25 cellular contexts compared by ENCODE assay signal in genomic region chr3:61804782-61805181, GRCh38.
DNase-seq lines count a peak whose midpoint lies in the region; ATAC-seq and TF ChIP-seq lines count a peak whose summit lies in the region.
"Had no signal": no experiment of that assay in that cellular context is flagged by ENCODE, and none has a peak within 500 bp of the region (broad histone marks: within the 10 kb centered on the region; RNA-seq: fewer than 3 reads in every experiment).

No MANE protein-coding gene starts in this region.

- no peaks in the 10 kb centered on the region for H3K79me2 ChIP-seq in OCI-LY7 (ENCODE audit: insufficient read depth, low read depth, low read length)

- POLR2A ChIA-PET in OCI-LY7 (lab: Charles Lee) = no interaction called here

- TF ChIP-seq EP300 in sigmoid colon (IDR thresholded peaks at IDR 0.05) = no peak

- DNase-seq in stimulated activated naive CD8-positive, alpha-beta T cell treated with anti-CD3 and anti-CD28 coated beads, Interleukin-15, amount 100 ng/mL, for 72 hours = no peak
- DNase-seq in stimulated activated naive CD8-positive, alpha-beta T cell treated with anti-CD3 and anti-CD28 coated beads, Interleukin-15, Interleukin-2, amounts not matched to agents 100 U/mL and 50 U/mL, for 24 hours = no peak
- DNase-seq in dorsolateral prefrontal cortex = no peak
- no peak for DNase-seq in sigmoid colon
- DNase-seq in NCI-H510A treated with DMSO at 0.1 percent for 48 hours (lab: John Stamatoyannopoulos, UW) = no peak
- DNase-seq in activated CD8-positive, alpha-beta memory T cell treated with anti-CD3 and anti-CD28 coated beads, Interleukin-2, amount 10 ng/mL, durations not matched to agents 7 days and 5 days = no peak
- no peak for DNase-seq in OCI-LY7 (ENCODE audit: low spot score)
- DNase-seq in NK-92 treated with Interleukin-12 subunit alpha and Interleukin-12 subunit beta, amount 100 ng/mL, for 24 hours (lab: John Stamatoyannopoulos, UW) = no peak
- DNase-seq: activated CD4-positive, alpha-beta T cell treated with anti-CD3 and anti-CD28 coated beads, Interleukin-2, amount 10 ng/mL, durations not matched to agents 24 days and 14 days; Caco-2; cerebellar nuclear complex; Karpas-422; NCI-H1048; NCI-H1694 treated with DMSO at 0.1 percent for 48 hours; NCI-H2171; NCI-H524 treated with DMSO at 0.1 percent for 48 hours; Peyer's patch; posterior cingulate gyrus had no signal

- WGBS in sigmoid colon, 2 donors = 88 to 93% methylated on average over 1 of the region's 1 CpG

- intact Hi-C loops in dorsolateral prefrontal cortex (cut with DNase I) = no loop called here
- intact Hi-C loops in sigmoid colon (cut with DNase I) = loop anchor here (5.0 kb wide), 2 partner anchors 152 to 242 kb away; partner anchors contain the start of gene PTPRG
- intact Hi-C loops in OCI-LY7 (cut with micrococcal nuclease; ENCODE audit: unreplicated experiment) = no loop called here

- H3K4me3 ChIP-seq in dorsolateral prefrontal cortex (no peak overlapping the region), sigmoid colon (no peak overlapping the region), OCI-LY7 (ENCODE audit: low read depth, low read length, poor library complexity, severe bottlenecking) (no peak overlapping the region)
- H3K4me3 ChIP-seq: BLaER1 treated with 17β-estradiol and CSF1 and Interleukin-3, amounts not matched to agents 10 nM and 100 nM; hepatocyte; Peyer's patch; SJSA1 had no signal

- no peaks in the 10 kb centered on the region for H4K20me1 ChIP-seq in OCI-LY7 (ENCODE audit: insufficient read depth, low read length)

- ATAC-seq in stimulated activated naive CD8-positive, alpha-beta T cell treated with anti-CD3 and anti-CD28 coated beads, Interleukin-15, amount 100 ng/mL, for 72 hours = no peak
- no peak for ATAC-seq in stimulated activated naive CD8-positive, alpha-beta T cell treated with anti-CD3 and anti-CD28 coated beads, Interleukin-15, Interleukin-2, amounts not matched to agents 100 U/mL and 50 U/mL, for 24 hours
- no peak for ATAC-seq in activated CD8-positive, alpha-beta memory T cell treated with anti-CD3 and anti-CD28 coated beads, Interleukin-2, amount 10 ng/mL, durations not matched to agents 7 days and 5 days

- CTCF ChIA-PET in activated CD8-positive, alpha-beta memory T cell treated with anti-CD3 and anti-CD28 coated beads, Interleukin-2, amount 10 ng/mL, durations not matched to agents 7 days and 5 days (lab: Charles Lee) = no interaction called here
- CTCF ChIA-PET in OCI-LY7 (lab: Charles Lee; ENCODE audit: unreplicated experiment) = no interaction called here

- H3K36me3 Mint-ChIP-seq in activated CD8-positive, alpha-beta memory T cell treated with anti-CD3 and anti-CD28 coated beads, Interleukin-2, amount 10 ng/mL, durations not matched to agents 7 days and 5 days = no peaks in the 10 kb centered on the region
- H3K36me3 Mint-ChIP-seq: activated naive CD4-positive, alpha-beta T cell treated with anti-CD3 and anti-CD28 coated beads, Interleukin-2, amount 50 U/mL, for 24 hours; mesothelial cell of epicardium had no signal

- H3K27ac Mint-ChIP-seq in stimulated activated naive CD8-positive, alpha-beta T cell treated with anti-CD3 and anti-CD28 coated beads, Interleukin-15, amount 100 ng/mL, for 72 hours = peak overlapping the region; percentile 4 to 54
- H3K27ac Mint-ChIP-seq in activated CD8-positive, alpha-beta memory T cell treated with anti-CD3 and anti-CD28 coated beads, Interleukin-2, amount 10 ng/mL, durations not matched to agents 7 days and 5 days = no peak overlapping the region
- H3K27ac Mint-ChIP-seq: activated CD4-positive, alpha-beta T cell treated with anti-CD3 and anti-CD28 coated beads, Interleukin-2, amount 10 ng/mL, durations not matched to agents 24 days and 14 days; activated naive CD4-positive, alpha-beta T cell treated with anti-CD3 and anti-CD28 coated beads, Interleukin-2, amount 50 U/mL, for 24 hours; activated T-helper 1 cell treated with anti-CD3 and anti-CD28 coated beads, Interleukin-12 subunit alpha, Interleukin-12 subunit beta, Interleukin-2, Interleukin-4 antibody, amounts not matched to agents 30 ng/mL and 10 ng/mL and 1 ng/mL, durations not matched to agents 14 hours and 24 hours and 36 hours; mesothelial cell of epicardium; T-helper 1 cell treated with Interleukin-12 subunit alpha and Interleukin-12 subunit beta and Interleukin-4 antibody, amounts not matched to agents 30 μg/mL and 1 μg/mL, for 36 hours had no signal

- H3K4me1 ChIP-seq in sigmoid colon (peaks cover 0 to 98% (median 81%) of the 10 kb centered on the region in 4 donors), OCI-LY7 (ENCODE audit: insufficient read depth, low read length, poor library complexity, severe bottlenecking) (no peaks in the 10 kb centered on the region)
- H3K4me1 ChIP-seq: Caco-2, SJSA1 had no signal

- TF ChIP-seq CTCF in dorsolateral prefrontal cortex (IDR thresholded peaks at IDR 0.05 in 54 of 56, conservative IDR thresholded peaks at IDR 0.05 in 2 of 56; ENCODE audit: low read depth in 1 of 56, partially characterized antibody in 56 of 56) (no peak), sigmoid colon (IDR thresholded peaks at IDR 0.05) (no peak), OCI-LY7 (conservative IDR thresholded peaks at IDR 0.05; ENCODE audit: low read length) (no peak)

- H3K27me3 Mint-ChIP-seq in stimulated activated naive CD8-positive, alpha-beta T cell treated with anti-CD3 and anti-CD28 coated beads, Interleukin-15, amount 100 ng/mL, for 72 hours = peaks cover 5% of the 10 kb centered on the region
- no peaks in the 10 kb centered on the region for H3K27me3 Mint-ChIP-seq in activated CD8-positive, alpha-beta memory T cell treated with anti-CD3 and anti-CD28 coated beads, Interleukin-2, amount 10 ng/mL, durations not matched to agents 7 days and 5 days
- H3K27me3 Mint-ChIP-seq: activated naive CD4-positive, alpha-beta T cell treated with anti-CD3 and anti-CD28 coated beads, Interleukin-2, amount 50 U/mL, for 24 hours had no signal

- H3K4me3 Mint-ChIP-seq in stimulated activated naive CD8-positive, alpha-beta T cell treated with anti-CD3 and anti-CD28 coated beads, Interleukin-15, amount 100 ng/mL, for 72 hours = no peak overlapping the region
- no peak overlapping the region for H3K4me3 Mint-ChIP-seq in activated CD8-positive, alpha-beta memory T cell treated with anti-CD3 and anti-CD28 coated beads, Interleukin-2, amount 10 ng/mL, durations not matched to agents 7 days and 5 days
- H3K4me3 Mint-ChIP-seq: activated CD4-positive, alpha-beta T cell treated with anti-CD3 and anti-CD28 coated beads, Interleukin-2, amount 10 ng/mL, durations not matched to agents 24 days and 14 days; activated naive CD4-positive, alpha-beta T cell treated with anti-CD3 and anti-CD28 coated beads, Interleukin-2, amount 50 U/mL, for 24 hours; activated T-helper 1 cell treated with anti-CD3 and anti-CD28 coated beads, Interleukin-12 subunit alpha, Interleukin-12 subunit beta, Interleukin-2, Interleukin-4 antibody, amounts not matched to agents 30 ng/mL and 10 ng/mL and 1 ng/mL, durations not matched to agents 14 hours and 24 hours and 36 hours; mesothelial cell of epicardium; T-helper 1 cell treated with Interleukin-12 subunit alpha and Interleukin-12 subunit beta and Interleukin-4 antibody, amounts not matched to agents 30 μg/mL and 1 μg/mL, for 36 hours had no signal

- H3K4me1 Mint-ChIP-seq in stimulated activated naive CD8-positive, alpha-beta T cell treated with anti-CD3 and anti-CD28 coated beads, Interleukin-15, amount 100 ng/mL, for 72 hours = no peaks in the 10 kb centered on the region
- no peaks in the 10 kb centered on the region for H3K4me1 Mint-ChIP-seq in activated CD8-positive, alpha-beta memory T cell treated with anti-CD3 and anti-CD28 coated beads, Interleukin-2, amount 10 ng/mL, durations not matched to agents 7 days and 5 days
- H3K4me1 Mint-ChIP-seq: activated CD4-positive, alpha-beta T cell treated with anti-CD3 and anti-CD28 coated beads, Interleukin-2, amount 10 ng/mL, durations not matched to agents 24 days and 14 days; activated naive CD4-positive, alpha-beta T cell treated with anti-CD3 and anti-CD28 coated beads, Interleukin-2, amount 50 U/mL, for 24 hours had no signal

- H3K9me2 ChIP-seq in OCI-LY7 (ENCODE audit: insufficient read depth, low read length) = no peaks in the 10 kb centered on the region

- no TSS peak for BruUV-seq in OCI-LY7 (replicated peaks; lab: Mats Ljungman, UMichigan)

- no peak overlapping the region for H2AFZ ChIP-seq in OCI-LY7 (ENCODE audit: low read length)
- H2AFZ ChIP-seq: hepatocyte had no signal

- H3K27ac ChIP-seq in dorsolateral prefrontal cortex (peak overlapping the region in 34 of 59 donors; percentile 0 to 71 (median 29)), sigmoid colon (peak overlapping the region; percentile 27 to 80 (median 73)), OCI-LY7 (ENCODE audit: low read depth, low read length, poor library complexity, severe bottlenecking) (no peak overlapping the region)
- H3K27ac ChIP-seq: BLaER1 treated with 17β-estradiol and CSF1 and Interleukin-3, amounts not matched to agents 10 nM and 100 nM; hepatocyte; Peyer's patch; SJSA1 had no signal

- H3K9me3 Mint-ChIP-seq in stimulated activated naive CD8-positive, alpha-beta T cell treated with anti-CD3 and anti-CD28 coated beads, Interleukin-15, amount 100 ng/mL, for 72 hours = no peaks in the 10 kb centered on the region
- no peaks in the 10 kb centered on the region for H3K9me3 Mint-ChIP-seq in activated CD8-positive, alpha-beta memory T cell treated with anti-CD3 and anti-CD28 coated beads, Interleukin-2, amount 10 ng/mL, durations not matched to agents 7 days and 5 days (ENCODE audit: low read depth)
- H3K9me3 Mint-ChIP-seq: activated CD4-positive, alpha-beta T cell treated with anti-CD3 and anti-CD28 coated beads, Interleukin-2, amount 10 ng/mL, durations not matched to agents 24 days and 14 days; activated naive CD4-positive, alpha-beta T cell treated with anti-CD3 and anti-CD28 coated beads, Interleukin-2, amount 50 U/mL, for 24 hours; activated T-helper 1 cell treated with anti-CD3 and anti-CD28 coated beads, Interleukin-12 subunit alpha, Interleukin-12 subunit beta, Interleukin-2, Interleukin-4 antibody, amounts not matched to agents 30 ng/mL and 10 ng/mL and 1 ng/mL, durations not matched to agents 14 hours and 24 hours and 36 hours; mesothelial cell of epicardium; T-helper 1 cell treated with Interleukin-12 subunit alpha and Interleukin-12 subunit beta and Interleukin-4 antibody, amounts not matched to agents 30 μg/mL and 1 μg/mL, for 36 hours had no signal

- no peak overlapping the region for H3K4me2 ChIP-seq in OCI-LY7 (ENCODE audit: low read length)
- H3K4me2 ChIP-seq: hepatocyte had no signal

- no peak for TF ChIP-seq POLR2A in sigmoid colon (IDR thresholded peaks at IDR 0.05)

- H3K27me3 ChIP-seq in dorsolateral prefrontal cortex (peaks cover 0 to 4% (median 0%) of the 10 kb centered on the region in 45 donors), sigmoid colon (no peaks in the 10 kb centered on the region)
- H3K27me3 ChIP-seq: BLaER1 treated with 17β-estradiol and CSF1 and Interleukin-3, amounts not matched to agents 10 nM and 100 nM; hepatocyte; Peyer's patch; SJSA1 had no signal

- H3K36me3 ChIP-seq in sigmoid colon (no peaks in the 10 kb centered on the region), OCI-LY7 (ENCODE audit: insufficient read depth, low read length) (no peaks in the 10 kb centered on the region)
- H3K36me3 ChIP-seq: SJSA1 had no signal

- no peaks in the 10 kb centered on the region for H3K9me3 ChIP-seq in sigmoid colon
- no peaks in the 10 kb centered on the region for H3K9me3 ChIP-seq in OCI-LY7 (ENCODE audit: low read length)
- H3K9me3 ChIP-seq: BLaER1 treated with 17β-estradiol and CSF1 and Interleukin-3, amounts not matched to agents 10 nM and 100 nM; Caco-2; Peyer's patch; SJSA1 had no signal
